ENCODE assay signal across 1 cellular context in genomic region chr1:26697978-26698849, GRCh38.
A peak's percentile ranks its signal among the peaks of the same experiment; 100 is the strongest.
TF ChIP-seq lines count a peak whose summit lies in the region.

No MANE protein-coding gene starts in this region.

TF ChIP-seq in K562, 482 proteins besides CTCF, POLR2A, EP300 and RAD21 (continued from another document and continues in another):
- TF ChIP-seq, protein P1, sequence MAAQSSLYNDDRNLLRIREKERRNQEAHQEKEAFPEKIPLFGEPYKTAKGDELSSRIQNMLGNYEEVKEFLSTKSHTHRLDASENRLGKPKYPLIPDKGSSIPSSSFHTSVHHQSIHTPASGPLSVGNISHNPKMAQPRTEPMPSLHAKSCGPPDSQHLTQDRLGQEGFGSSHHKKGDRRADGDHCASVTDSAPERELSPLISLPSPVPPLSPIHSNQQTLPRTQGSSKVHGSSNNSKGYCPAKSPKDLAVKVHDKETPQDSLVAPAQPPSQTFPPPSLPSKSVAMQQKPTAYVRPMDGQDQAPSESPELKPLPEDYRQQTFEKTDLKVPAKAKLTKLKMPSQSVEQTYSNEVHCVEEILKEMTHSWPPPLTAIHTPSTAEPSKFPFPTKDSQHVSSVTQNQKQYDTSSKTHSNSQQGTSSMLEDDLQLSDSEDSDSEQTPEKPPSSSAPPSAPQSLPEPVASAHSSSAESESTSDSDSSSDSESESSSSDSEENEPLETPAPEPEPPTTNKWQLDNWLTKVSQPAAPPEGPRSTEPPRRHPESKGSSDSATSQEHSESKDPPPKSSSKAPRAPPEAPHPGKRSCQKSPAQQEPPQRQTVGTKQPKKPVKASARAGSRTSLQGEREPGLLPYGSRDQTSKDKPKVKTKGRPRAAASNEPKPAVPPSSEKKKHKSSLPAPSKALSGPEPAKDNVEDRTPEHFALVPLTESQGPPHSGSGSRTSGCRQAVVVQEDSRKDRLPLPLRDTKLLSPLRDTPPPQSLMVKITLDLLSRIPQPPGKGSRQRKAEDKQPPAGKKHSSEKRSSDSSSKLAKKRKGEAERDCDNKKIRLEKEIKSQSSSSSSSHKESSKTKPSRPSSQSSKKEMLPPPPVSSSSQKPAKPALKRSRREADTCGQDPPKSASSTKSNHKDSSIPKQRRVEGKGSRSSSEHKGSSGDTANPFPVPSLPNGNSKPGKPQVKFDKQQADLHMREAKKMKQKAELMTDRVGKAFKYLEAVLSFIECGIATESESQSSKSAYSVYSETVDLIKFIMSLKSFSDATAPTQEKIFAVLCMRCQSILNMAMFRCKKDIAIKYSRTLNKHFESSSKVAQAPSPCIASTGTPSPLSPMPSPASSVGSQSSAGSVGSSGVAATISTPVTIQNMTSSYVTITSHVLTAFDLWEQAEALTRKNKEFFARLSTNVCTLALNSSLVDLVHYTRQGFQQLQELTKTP (IDR thresholded peaks at IDR 0.05; ENCODE audit: low read depth in 1 of 2, partially characterized antibody in 2 of 2) = peak; percentile 70 to 89
- TF ChIP-seq, protein P2, sequence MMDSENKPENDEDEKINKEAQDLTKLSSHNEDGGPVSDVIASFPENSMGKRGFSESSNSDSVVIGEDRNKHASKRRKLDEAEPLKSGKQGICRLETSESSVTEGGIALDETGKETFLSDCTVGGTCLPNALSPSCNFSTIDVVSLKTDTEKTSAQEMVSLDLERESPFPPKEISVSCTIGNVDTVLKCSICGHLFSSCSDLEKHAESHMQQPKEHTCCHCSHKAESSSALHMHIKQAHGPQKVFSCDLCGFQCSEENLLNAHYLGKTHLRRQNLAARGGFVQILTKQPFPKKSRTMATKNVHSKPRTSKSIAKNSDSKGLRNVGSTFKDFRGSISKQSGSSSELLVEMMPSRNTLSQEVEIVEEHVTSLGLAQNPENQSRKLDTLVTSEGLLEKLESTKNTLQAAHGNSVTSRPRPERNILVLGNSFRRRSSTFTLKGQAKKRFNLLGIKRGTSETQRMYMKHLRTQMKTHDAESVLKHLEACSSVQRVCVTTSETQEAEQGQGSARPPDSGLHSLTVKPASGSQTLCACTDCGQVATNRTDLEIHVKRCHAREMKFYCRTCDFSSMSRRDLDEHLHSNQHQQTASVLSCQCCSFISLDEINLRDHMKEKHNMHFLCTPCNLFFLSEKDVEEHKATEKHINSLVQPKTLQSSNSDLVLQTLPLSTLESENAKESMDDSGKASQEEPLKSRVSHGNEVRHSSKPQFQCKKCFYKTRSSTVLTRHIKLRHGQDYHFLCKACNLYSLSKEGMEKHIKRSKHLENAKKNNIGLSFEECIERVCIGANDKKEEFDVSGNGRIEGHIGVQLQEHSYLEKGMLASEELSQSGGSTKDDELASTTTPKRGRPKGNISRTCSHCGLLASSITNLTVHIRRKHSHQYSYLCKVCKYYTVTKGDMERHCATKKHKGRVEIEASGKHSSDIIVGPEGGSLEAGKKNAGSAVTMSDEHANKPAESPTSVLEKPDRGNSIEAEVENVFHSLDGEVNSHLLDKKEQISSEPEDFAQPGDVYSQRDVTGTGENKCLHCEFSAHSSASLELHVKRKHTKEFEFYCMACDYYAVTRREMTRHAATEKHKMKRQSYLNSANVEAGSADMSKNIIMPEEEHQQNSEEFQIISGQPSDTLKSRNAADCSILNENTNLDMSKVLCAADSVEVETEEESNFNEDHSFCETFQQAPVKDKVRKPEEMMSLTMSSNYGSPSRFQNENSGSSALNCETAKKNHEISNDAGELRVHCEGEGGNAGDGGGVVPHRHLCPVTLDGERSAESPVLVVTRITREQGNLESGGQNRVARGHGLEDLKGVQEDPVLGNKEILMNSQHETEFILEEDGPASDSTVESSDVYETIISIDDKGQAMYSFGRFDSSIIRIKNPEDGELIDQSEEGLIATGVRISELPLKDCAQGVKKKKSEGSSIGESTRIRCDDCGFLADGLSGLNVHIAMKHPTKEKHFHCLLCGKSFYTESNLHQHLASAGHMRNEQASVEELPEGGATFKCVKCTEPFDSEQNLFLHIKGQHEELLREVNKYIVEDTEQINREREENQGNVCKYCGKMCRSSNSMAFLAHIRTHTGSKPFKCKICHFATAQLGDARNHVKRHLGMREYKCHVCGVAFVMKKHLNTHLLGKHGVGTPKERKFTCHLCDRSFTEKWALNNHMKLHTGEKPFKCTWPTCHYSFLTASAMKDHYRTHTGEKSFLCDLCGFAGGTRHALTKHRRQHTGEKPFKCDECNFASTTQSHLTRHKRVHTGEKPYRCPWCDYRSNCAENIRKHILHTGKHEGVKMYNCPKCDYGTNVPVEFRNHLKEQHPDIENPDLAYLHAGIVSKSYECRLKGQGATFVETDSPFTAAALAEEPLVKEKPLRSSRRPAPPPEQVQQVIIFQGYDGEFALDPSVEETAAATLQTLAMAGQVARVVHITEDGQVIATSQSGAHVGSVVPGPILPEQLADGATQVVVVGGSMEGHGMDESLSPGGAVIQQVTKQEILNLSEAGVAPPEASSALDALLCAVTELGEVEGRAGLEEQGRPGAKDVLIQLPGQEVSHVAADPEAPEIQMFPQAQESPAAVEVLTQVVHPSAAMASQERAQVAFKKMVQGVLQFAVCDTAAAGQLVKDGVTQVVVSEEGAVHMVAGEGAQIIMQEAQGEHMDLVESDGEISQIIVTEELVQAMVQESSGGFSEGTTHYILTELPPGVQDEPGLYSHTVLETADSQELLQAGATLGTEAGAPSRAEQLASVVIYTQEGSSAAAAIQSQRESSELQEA (IDR thresholded peaks at IDR 0.05; ENCODE audit: low read depth) = no peak
- TF ChIP-seq ZNF431 (CRISPR knock-in tag; IDR thresholded peaks at IDR 0.05) (no peak), HDAC2 (IDR thresholded peaks at IDR 0.05) (peak; percentile 90), ARHGAP35 (IDR thresholded peaks at IDR 0.05; ENCODE audit: partially characterized antibody) (no peak), TEAD1 (CRISPR knock-in tag; IDR thresholded peaks at IDR 0.05) (peak; percentile 78 to 90), MAFF (IDR thresholded peaks at IDR 0.05; ENCODE audit: low read length) (no peak), ATF4 (CRISPR knock-in tag; IDR thresholded peaks at IDR 0.05) (peak; percentile 82), MCM5 (IDR thresholded peaks at IDR 0.05; ENCODE audit: low read depth) (no peak), SP1 (CRISPR knock-in tag; IDR thresholded peaks at IDR 0.05) (peak; percentile 73), RBM17 (IDR thresholded peaks at IDR 0.05; ENCODE audit: borderline replicate concordance, low read depth, low read length) (no peak), MYBL2 (IDR thresholded peaks at IDR 0.05; ENCODE audit: low read depth) (peak; percentile 90), MYBL2 (CRISPR knock-in tag; IDR thresholded peaks at IDR 0.05; ENCODE audit: borderline replicate concordance) (no peak)
- TF ChIP-seq, protein P3, sequence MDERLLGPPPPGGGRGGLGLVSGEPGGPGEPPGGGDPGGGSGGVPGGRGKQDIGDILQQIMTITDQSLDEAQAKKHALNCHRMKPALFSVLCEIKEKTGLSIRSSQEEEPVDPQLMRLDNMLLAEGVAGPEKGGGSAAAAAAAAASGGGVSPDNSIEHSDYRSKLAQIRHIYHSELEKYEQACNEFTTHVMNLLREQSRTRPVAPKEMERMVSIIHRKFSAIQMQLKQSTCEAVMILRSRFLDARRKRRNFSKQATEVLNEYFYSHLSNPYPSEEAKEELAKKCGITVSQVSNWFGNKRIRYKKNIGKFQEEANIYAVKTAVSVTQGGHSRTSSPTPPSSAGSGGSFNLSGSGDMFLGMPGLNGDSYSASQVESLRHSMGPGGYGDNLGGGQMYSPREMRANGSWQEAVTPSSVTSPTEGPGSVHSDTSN (CRISPR knock-in tag; IDR thresholded peaks at IDR 0.05; ENCODE audit: low read depth) = no peak
- TF ChIP-seq, protein P3 (tag; conservative IDR thresholded peaks at IDR 0.05; ENCODE audit: low read depth) = peak; percentile 85
- TF ChIP-seq, protein P4, sequence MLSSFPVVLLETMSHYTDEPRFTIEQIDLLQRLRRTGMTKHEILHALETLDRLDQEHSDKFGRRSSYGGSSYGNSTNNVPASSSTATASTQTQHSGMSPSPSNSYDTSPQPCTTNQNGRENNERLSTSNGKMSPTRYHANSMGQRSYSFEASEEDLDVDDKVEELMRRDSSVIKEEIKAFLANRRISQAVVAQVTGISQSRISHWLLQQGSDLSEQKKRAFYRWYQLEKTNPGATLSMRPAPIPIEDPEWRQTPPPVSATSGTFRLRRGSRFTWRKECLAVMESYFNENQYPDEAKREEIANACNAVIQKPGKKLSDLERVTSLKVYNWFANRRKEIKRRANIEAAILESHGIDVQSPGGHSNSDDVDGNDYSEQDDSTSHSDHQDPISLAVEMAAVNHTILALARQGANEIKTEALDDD (IDR thresholded peaks at IDR 0.05) = peak; percentile 81
- TF ChIP-seq, protein P5, sequence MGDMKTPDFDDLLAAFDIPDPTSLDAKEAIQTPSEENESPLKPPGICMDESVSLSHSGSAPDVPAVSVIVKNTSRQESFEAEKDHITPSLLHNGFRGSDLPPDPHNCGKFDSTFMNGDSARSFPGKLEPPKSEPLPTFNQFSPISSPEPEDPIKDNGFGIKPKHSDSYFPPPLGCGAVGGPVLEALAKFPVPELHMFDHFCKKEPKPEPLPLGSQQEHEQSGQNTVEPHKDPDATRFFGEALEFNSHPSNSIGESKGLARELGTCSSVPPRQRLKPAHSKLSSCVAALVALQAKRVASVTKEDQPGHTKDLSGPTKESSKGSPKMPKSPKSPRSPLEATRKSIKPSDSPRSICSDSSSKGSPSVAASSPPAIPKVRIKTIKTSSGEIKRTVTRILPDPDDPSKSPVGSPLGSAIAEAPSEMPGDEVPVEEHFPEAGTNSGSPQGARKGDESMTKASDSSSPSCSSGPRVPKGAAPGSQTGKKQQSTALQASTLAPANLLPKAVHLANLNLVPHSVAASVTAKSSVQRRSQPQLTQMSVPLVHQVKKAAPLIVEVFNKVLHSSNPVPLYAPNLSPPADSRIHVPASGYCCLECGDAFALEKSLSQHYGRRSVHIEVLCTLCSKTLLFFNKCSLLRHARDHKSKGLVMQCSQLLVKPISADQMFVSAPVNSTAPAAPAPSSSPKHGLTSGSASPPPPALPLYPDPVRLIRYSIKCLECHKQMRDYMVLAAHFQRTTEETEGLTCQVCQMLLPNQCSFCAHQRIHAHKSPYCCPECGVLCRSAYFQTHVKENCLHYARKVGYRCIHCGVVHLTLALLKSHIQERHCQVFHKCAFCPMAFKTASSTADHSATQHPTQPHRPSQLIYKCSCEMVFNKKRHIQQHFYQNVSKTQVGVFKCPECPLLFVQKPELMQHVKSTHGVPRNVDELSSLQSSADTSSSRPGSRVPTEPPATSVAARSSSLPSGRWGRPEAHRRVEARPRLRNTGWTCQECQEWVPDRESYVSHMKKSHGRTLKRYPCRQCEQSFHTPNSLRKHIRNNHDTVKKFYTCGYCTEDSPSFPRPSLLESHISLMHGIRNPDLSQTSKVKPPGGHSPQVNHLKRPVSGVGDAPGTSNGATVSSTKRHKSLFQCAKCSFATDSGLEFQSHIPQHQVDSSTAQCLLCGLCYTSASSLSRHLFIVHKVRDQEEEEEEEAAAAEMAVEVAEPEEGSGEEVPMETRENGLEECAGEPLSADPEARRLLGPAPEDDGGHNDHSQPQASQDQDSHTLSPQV (IDR thresholded peaks at IDR 0.05) = 0 out of 2 replicates have a peak, but pooled peaks have one; percentile 59
